27 cellular contexts compared by ENCODE assay signal in genomic region chr19:5218963-5219530, GRCh38.
"Had no signal": no experiment of that assay in that cellular context is flagged by ENCODE, and none has a peak within 500 bp of the region (broad histone marks: within the 10 kb centered on the region; RNA-seq: fewer than 3 reads in every experiment).

No MANE protein-coding gene starts in this region.

- H3K4me1 Mint-ChIP-seq: nephron, neural progenitor cell had no signal

- H3K27me3 ChIP-seq: esophagus squamous epithelium, neural progenitor cell, spleen, testis, tibial artery had no signal

- DNase-seq: dermis blood vessel endothelial cell; effector memory CD4-positive, alpha-beta T cell; erythroblast; esophagus squamous epithelium; hypothalamus; midbrain; naive thymus-derived CD4-positive, alpha-beta T cell; psoas muscle; right cardiac atrium; spleen; stimulated activated CD4-positive, alpha-beta T cell treated with anti-CD3 and anti-CD28 coated beads, Interleukin-4, amount 100 ng/mL, for 4 hours; stimulated activated naive CD8-positive, alpha-beta T cell treated with anti-CD3 and anti-CD28 coated beads, Interleukin-15, Interleukin-2, amounts not matched to agents 100 U/mL and 50 U/mL, for 24 hours; substantia nigra; testis; tibial artery had no signal

- H3K36me3 Mint-ChIP-seq: memory B cell; stimulated activated memory B cell treated with anti-CD40 and anti-IgM and Interleukin-4, amounts not matched to agents 10 μg/mL and 1 μg/mL and 100 μg/mL, for 72 hours had no signal

- H3K4me3 Mint-ChIP-seq: memory B cell; naive thymus-derived CD4-positive, alpha-beta T cell; nephron; neural progenitor cell; stimulated activated memory B cell treated with anti-CD40 and anti-IgM and Interleukin-4, amounts not matched to agents 10 μg/mL and 1 μg/mL and 100 μg/mL, for 72 hours; type B pancreatic cell had no signal

- FAIRE-seq: endometrium, frontal cortex, keratinocyte had no signal

- H3K27me3 Mint-ChIP-seq: naive thymus-derived CD4-positive, alpha-beta T cell; type B pancreatic cell had no signal

- H3K9me3 Mint-ChIP-seq: memory B cell; naive thymus-derived CD4-positive, alpha-beta T cell; nephron; stimulated activated memory B cell treated with anti-CD40 and anti-IgM and Interleukin-4, amounts not matched to agents 10 μg/mL and 1 μg/mL and 100 μg/mL, for 72 hours; type B pancreatic cell had no signal

- H3K27ac Mint-ChIP-seq: memory B cell; nephron; neural progenitor cell; stimulated activated memory B cell treated with anti-CD40 and anti-IgM and Interleukin-4, amounts not matched to agents 10 μg/mL and 1 μg/mL and 100 μg/mL, for 72 hours; type B pancreatic cell had no signal

- H2AFZ ChIP-seq: neural progenitor cell had no signal

- H3K4me2 ChIP-seq: neural progenitor cell had no signal

- H3K4me3 ChIP-seq: coronary artery, esophagus squamous epithelium, lung, neural progenitor cell, psoas muscle, skin epidermis, spleen, testis, tibial artery had no signal

- H3K9me3 ChIP-seq: esophagus squamous epithelium, psoas muscle, spleen, testis, tibial artery had no signal

- H3K27ac ChIP-seq: coronary artery, esophagus squamous epithelium, neural progenitor cell, psoas muscle, skin epidermis, spleen, testis, tibial artery had no signal

- ATAC-seq: left ventricle myocardium superior; naive thymus-derived CD4-positive, alpha-beta T cell; psoas muscle; right cardiac atrium; stimulated activated memory B cell treated with anti-CD40 and anti-IgM and Interleukin-4, amounts not matched to agents 10 μg/mL and 1 μg/mL and 100 μg/mL, for 72 hours; stimulated activated naive CD8-positive, alpha-beta T cell treated with anti-CD3 and anti-CD28 coated beads, Interleukin-15, Interleukin-2, amounts not matched to agents 100 U/mL and 50 U/mL, for 24 hours had no signal

- H3K4me1 ChIP-seq: esophagus squamous epithelium, neural progenitor cell, psoas muscle, spleen, testis, tibial artery had no signal

- H3K9ac ChIP-seq: neural progenitor cell had no signal
